16 cellular contexts compared by ENCODE assay signal in genomic region chr6:129923520-129923919, GRCh38.
DNase-seq lines count a peak whose midpoint lies in the region; ATAC-seq and TF ChIP-seq lines count a peak whose summit lies in the region.
"Had no signal": no experiment of that assay in that cellular context is flagged by ENCODE, and none has a peak within 500 bp of the region (broad histone marks: within the 10 kb centered on the region; RNA-seq: fewer than 3 reads in every experiment).

No MANE protein-coding gene starts in this region.

- no peak overlapping the region for H3K9ac ChIP-seq in mammary epithelial cell (ENCODE audit: insufficient read depth, low read length)

- TF ChIP-seq CTCF in mammary epithelial cell (conservative IDR thresholded peaks at IDR 0.05 in 1 of 2, IDR thresholded peaks at IDR 0.05 in 1 of 2; ENCODE audit: extremely low read depth in 1 of 2, insufficient read depth in 1 of 2, low read depth in 1 of 2, low read length in 2 of 2) (no peak), MCF 10A (IDR thresholded peaks at IDR 0.05; ENCODE audit: unreplicated experiment) (no peak), fibroblast of mammary gland (conservative IDR thresholded peaks at IDR 0.05; ENCODE audit: control insufficient read depth, insufficient read depth, low read depth, low read length) (no peak), heart right ventricle (IDR thresholded peaks at IDR 0.05) (no peak), A673 (conservative IDR thresholded peaks at IDR 0.05; ENCODE audit: low read depth, low read length) (no peak)

- BruUV-seq in mammary epithelial cell (replicated peaks; lab: Mats Ljungman, UMichigan) (no TSS peak), MCF 10A (replicated peaks; lab: Mats Ljungman, UMichigan) (no TSS peak), A673 (replicated peaks; lab: Mats Ljungman, UMichigan) (no TSS peak)

- H3K36me3 Mint-ChIP-seq in MCF 10A (ENCODE audit: insufficient read depth, unreplicated experiment), result no peaks in the 10 kb centered on the region
- H3K36me3 Mint-ChIP-seq in activated naive CD4-positive, alpha-beta T cell treated with anti-CD3 and anti-CD28 coated beads for 36 hours (ENCODE audit: low read depth), result no peaks in the 10 kb centered on the region

- H3K4me3 ChIP-seq in mammary epithelial cell (replicated peaks in 1 of 3; ENCODE audit: insufficient read depth in 1 of 3, low read depth in 2 of 3, low read length in 3 of 3) (no peak overlapping the region), fibroblast of mammary gland (ENCODE audit: control insufficient read depth, low read depth, low read length) (no peak overlapping the region), heart right ventricle (no peak overlapping the region), A673 (ENCODE audit: low read depth, low read length, poor library complexity, severe bottlenecking) (no peak overlapping the region)
- H3K4me3 ChIP-seq: lung, PC-9, thoracic aorta had no signal

- H3K27me3 Mint-ChIP-seq in MCF 10A (ENCODE audit: insufficient read depth, unreplicated experiment), result no peaks in the 10 kb centered on the region
- H3K27me3 Mint-ChIP-seq in activated naive CD4-positive, alpha-beta T cell treated with anti-CD3 and anti-CD28 coated beads for 36 hours (ENCODE audit: low read depth), result no peaks in the 10 kb centered on the region

- H3K79me2 ChIP-seq in mammary epithelial cell (ENCODE audit: insufficient read depth, low read length), result no peaks in the 10 kb centered on the region

- intact Hi-C loops in mammary epithelial cell (cut with micrococcal nuclease), result no loop called here
- intact Hi-C loops in MCF 10A (cut with micrococcal nuclease), result no loop called here
- intact Hi-C loops in heart right ventricle (cut with DNase I), result no loop called here
- intact Hi-C loops in activated naive CD4-positive, alpha-beta T cell treated with anti-CD3 and anti-CD28 coated beads for 36 hours (cut with micrococcal nuclease), result no loop called here
- intact Hi-C loops in A673 (cut with micrococcal nuclease; ENCODE audit: unreplicated experiment), result no loop called here

- H3K36me3 ChIP-seq in mammary epithelial cell (ENCODE audit: insufficient read depth, low read length) (no peaks in the 10 kb centered on the region), heart right ventricle (no peaks in the 10 kb centered on the region), A673 (ENCODE audit: insufficient read depth, low read length, poor library complexity, severe bottlenecking) (no peaks in the 10 kb centered on the region)
- H3K36me3 ChIP-seq: thoracic aorta had no signal

- CTCF ChIA-PET in mammary epithelial cell (lab: Charles Lee; ENCODE audit: low non-redundant PET) (no interaction called here), MCF 10A (lab: Yijun Ruan, JAX) (interaction anchor here (1.0 kb wide), 1 partner anchor 94 kb away, joined by 3 read pairs; no protein-coding TSS in a partner anchor), A673 (lab: Charles Lee) (no interaction called here)
- CTCF ChIA-PET in activated naive CD4-positive, alpha-beta T cell treated with anti-CD3 and anti-CD28 coated beads for 36 hours (lab: Charles Lee), result no interaction called here

- H3K27ac Mint-ChIP-seq in MCF 10A (ENCODE audit: low read depth, unreplicated experiment), result no peak overlapping the region
- no peak overlapping the region for H3K27ac Mint-ChIP-seq in activated naive CD4-positive, alpha-beta T cell treated with anti-CD3 and anti-CD28 coated beads for 36 hours

- dilution Hi-C loops in mammary epithelial cell (cut with HindIII; ENCODE audit: low sequenced_read_pairs), result no loop called here

- H3K4me2 ChIP-seq in mammary epithelial cell (ENCODE audit: insufficient read depth, low read depth, low read length), result no peak overlapping the region
- H3K4me2 ChIP-seq: PC-9 had no signal

- H3K4me3 Mint-ChIP-seq in MCF 10A (ENCODE audit: unreplicated experiment), result no peak overlapping the region
- no peak overlapping the region for H3K4me3 Mint-ChIP-seq in activated naive CD4-positive, alpha-beta T cell treated with anti-CD3 and anti-CD28 coated beads for 36 hours

- ATAC-seq in GM19463 (IDR thresholded peaks at IDR 0.05; ENCODE audit: unreplicated experiment) (no peak), heart right ventricle (no peak)

- H3K4me1 ChIP-seq in mammary epithelial cell (ENCODE audit: insufficient read depth, low read length) (no peaks in the 10 kb centered on the region), heart right ventricle (peaks cover 0 to 5% (median 0%) of the 10 kb centered on the region in 9 donors), A673 (ENCODE audit: insufficient read depth, low read length, poor library complexity, severe bottlenecking) (peaks cover 3% of the 10 kb centered on the region)

- peak overlapping the region; percentile 12 for H2AFZ ChIP-seq in mammary epithelial cell (ENCODE audit: low read depth, low read length)
- H2AFZ ChIP-seq: PC-9 had no signal

- no peaks in the 10 kb centered on the region for H3K4me1 Mint-ChIP-seq in MCF 10A (ENCODE audit: insufficient read depth, unreplicated experiment)
- no peaks in the 10 kb centered on the region for H3K4me1 Mint-ChIP-seq in activated naive CD4-positive, alpha-beta T cell treated with anti-CD3 and anti-CD28 coated beads for 36 hours (ENCODE audit: low read depth)

- no peaks in the 10 kb centered on the region for H3K9me3 Mint-ChIP-seq in MCF 10A (ENCODE audit: unreplicated experiment)
- no peaks in the 10 kb centered on the region for H3K9me3 Mint-ChIP-seq in activated naive CD4-positive, alpha-beta T cell treated with anti-CD3 and anti-CD28 coated beads for 36 hours

- no peak overlapping the region for H3K27ac ChIP-seq in mammary epithelial cell (ENCODE audit: insufficient read depth, low read depth, low read length)
- H3K27ac ChIP-seq in heart right ventricle, result no peak overlapping the region
- no peak overlapping the region for H3K27ac ChIP-seq in A673 (ENCODE audit: low read depth, low read length, poor library complexity, severe bottlenecking)
- H3K27ac ChIP-seq: PC-9, thoracic aorta had no signal

- H3K9me3 ChIP-seq in mammary epithelial cell (replicated peaks; ENCODE audit: insufficient read depth, low read length) (no peaks in the 10 kb centered on the region), heart right ventricle (no peaks in the 10 kb centered on the region), A673 (ENCODE audit: low read depth, low read length, poor library complexity, severe bottlenecking) (no peaks in the 10 kb centered on the region)
- H3K9me3 ChIP-seq: thoracic aorta had no signal

- H3K27me3 ChIP-seq in mammary epithelial cell (ENCODE audit: insufficient read depth, low read length), result no peaks in the 10 kb centered on the region
- H3K27me3 ChIP-seq in heart right ventricle, result peaks cover 0 to 3% (median 0%) of the 10 kb centered on the region in 7 donors
- H3K27me3 ChIP-seq in A673 (replicated peaks; ENCODE audit: insufficient read depth, low read depth, low read length, poor library complexity), result no peaks in the 10 kb centered on the region

- H4K20me1 ChIP-seq in mammary epithelial cell (ENCODE audit: insufficient read depth, low read length), result no peaks in the 10 kb centered on the region

- POLR2A ChIA-PET in MCF 10A (lab: Yijun Ruan, JAX) (no interaction called here), A673 (lab: Charles Lee; ENCODE audit: low non-redundant PET) (no interaction called here)

- in situ Hi-C loops in mammary epithelial cell (cut with MboI; ENCODE audit: low sequenced_read_pairs in 2 of 2), result no loop called here

- no peak for DNase-seq in mammary epithelial cell
- DNase-seq in MCF 10A (ENCODE audit: unreplicated experiment), result no peak
- peak; percentile 5 for DNase-seq in NOMO-1 treated with dmso at 0.1 percent for 144 hours (lab: John Stamatoyannopoulos, UW; ENCODE audit: unreplicated experiment)
- peak; percentile 81 for DNase-seq in fibroblast of mammary gland (ENCODE audit: low read depth)
- no peak for DNase-seq in heart right ventricle
- DNase-seq in activated naive CD4-positive, alpha-beta T cell treated with anti-CD3 and anti-CD28 coated beads for 36 hours, result no peak
- DNase-seq in A673 (ENCODE audit: low spot score), result no peak
- DNase-seq: 8988T; activated CD4-positive, alpha-beta T cell treated with anti-CD3 and anti-CD28 coated beads, Interleukin-2, amount 50 U/mL, for 1 hour; hypothalamus; NCI-H1105 treated with DMSO at 0.1 percent for 48 hours; NCI-H446; PC-9 had no signal

Comparison
In these comparisons a context has a peak if more than half of its experiments do, and no peak if none do; other contexts are left out.
1. DNase-seq: peak in NOMO-1 treated with dmso at 0.1 percent for 144 hours (single experiment) and fibroblast of mammary gland (single experiment); none in mammary epithelial cell (single experiment), MCF 10A (single experiment), heart right ventricle (0 of 2), activated naive CD4-positive, alpha-beta T cell treated with anti-CD3 and anti-CD28 coated beads for 36 hours (single experiment) and A673 (single experiment).